ENCODE assay signal across 16 cellular contexts in genomic region chr1:22829001-22829989, GRCh38.
DNase-seq lines count a peak whose midpoint lies in the region; ATAC-seq, FAIRE-seq and TF ChIP-seq lines count a peak whose summit lies in the region.
"Had no signal": no experiment of that assay in that cellular context is flagged by ENCODE, and none has a peak within 500 bp of the region (broad histone marks: within the 10 kb centered on the region; RNA-seq: fewer than 3 reads in every experiment).

No MANE protein-coding gene starts in this region.

- H3K36me3 Mint-ChIP-seq in astrocyte (ENCODE audit: low read depth, unreplicated experiment), result no peaks in the 10 kb centered on the region
- H3K36me3 Mint-ChIP-seq: stimulated activated naive B cell treated with anti-CD40 and anti-IgM and Interleukin-4, amounts not matched to agents 10 μg/mL and 1 μg/mL and 100 μg/mL, for 72 hours had no signal

- H2AFZ ChIP-seq in astrocyte (ENCODE audit: low read depth, low read length), result no peak overlapping the region
- H2AFZ ChIP-seq in trophoblast cell (ENCODE audit: insufficient read depth, low read length, poor library complexity), result no peak overlapping the region

- no peak overlapping the region for H2BK120ac ChIP-seq in trophoblast cell (ENCODE audit: insufficient read depth, low read length, poor library complexity)

- H3K9me3 ChIP-seq in astrocyte (ENCODE audit: insufficient read depth, low read depth, low read length) (no peaks in the 10 kb centered on the region), trophoblast cell (ENCODE audit: insufficient read depth, low read depth, low read length) (no peaks in the 10 kb centered on the region)
- H3K9me3 ChIP-seq: gastroesophageal sphincter, left lung, pancreas had no signal

- H3K79me1 ChIP-seq in trophoblast cell (ENCODE audit: low read length), result peaks cover 16% of the 10 kb centered on the region

- no peaks in the 10 kb centered on the region for H3K27me3 Mint-ChIP-seq in astrocyte (ENCODE audit: low read depth, unreplicated experiment)

- no peak overlapping the region for H4K12ac ChIP-seq in trophoblast cell (ENCODE audit: low read depth, low read length)

- WGBS in trophoblast cell (ENCODE audit: extremely low coverage, insufficient coverage, insufficient read length), result no CpG with 5 or more reads among the region's 18 CpGs

- H3K4ac ChIP-seq in trophoblast cell (ENCODE audit: low read depth, low read length), result no peak overlapping the region

- no peak overlapping the region for H3K14ac ChIP-seq in trophoblast cell (ENCODE audit: low read length)

- peak overlapping the region; percentile 40 for H3K4me3 Mint-ChIP-seq in astrocyte (ENCODE audit: unreplicated experiment)
- H3K4me3 Mint-ChIP-seq: stimulated activated naive B cell treated with anti-CD40 and anti-IgM and Interleukin-4, amounts not matched to agents 10 μg/mL and 1 μg/mL and 100 μg/mL, for 72 hours had no signal

- H3K9me3 Mint-ChIP-seq in astrocyte (ENCODE audit: unreplicated experiment), result no peaks in the 10 kb centered on the region
- H3K9me3 Mint-ChIP-seq: stimulated activated naive B cell treated with anti-CD40 and anti-IgM and Interleukin-4, amounts not matched to agents 10 μg/mL and 1 μg/mL and 100 μg/mL, for 72 hours had no signal

- H3K4me3 ChIP-seq in astrocyte (ENCODE audit: insufficient read depth, low read depth, low read length) (no peak overlapping the region), trophoblast cell (ENCODE audit: low read depth, low read length) (no peak overlapping the region)
- H3K4me3 ChIP-seq: gastroesophageal sphincter, left lung, pancreas had no signal

- H3K9ac ChIP-seq in astrocyte (ENCODE audit: low read length) (no peak overlapping the region), trophoblast cell (ENCODE audit: low read length) (no peak overlapping the region)

- H3K18ac ChIP-seq in trophoblast cell (ENCODE audit: low read length), result no peak overlapping the region

- H2BK12ac ChIP-seq in trophoblast cell (ENCODE audit: low read length), result peak overlapping the region; percentile 7

- no peak overlapping the region for H2BK5ac ChIP-seq in trophoblast cell (ENCODE audit: low read depth, low read length, poor library complexity)

- no peak for FAIRE-seq in astrocyte (lab: Jason Lieb, UNC)
- FAIRE-seq: colon, pancreas had no signal

- H3K27ac ChIP-seq in astrocyte (ENCODE audit: low read depth, low read length) (no peak overlapping the region), trophoblast cell (ENCODE audit: low read depth, low read length) (no peak overlapping the region)
- H3K27ac ChIP-seq: gastroesophageal sphincter, left lung had no signal

- H3K4me2 ChIP-seq in astrocyte (ENCODE audit: low read length), result no peak overlapping the region
- no peak overlapping the region for H3K4me2 ChIP-seq in trophoblast cell (ENCODE audit: low read length)

- DNase-seq in GM03348 (ENCODE audit: low spot score), result peak; percentile 29
- peak; percentile 41 for DNase-seq in astrocyte (ENCODE audit: low read depth)
- peak; percentile 68 for DNase-seq in globus pallidus (ENCODE audit: low spot score)
- peak in 1 of 2 donors; percentile 37 for DNase-seq in trophoblast cell
- DNase-seq in NCI-H526 treated with DMSO at 0.1 percent for 48 hours (lab: John Stamatoyannopoulos, UW), result no peak
- no peak for DNase-seq in effector CD4-positive, alpha-beta T cell
- DNase-seq: activated CD8-positive, alpha-beta memory T cell treated with anti-CD3 and anti-CD28 coated beads for 24 hours; activated naive CD4-positive, alpha-beta T cell treated with Interleukin-2 at 50 U/mL for 16 hours; AML-193; left lung; stimulated activated naive B cell treated with anti-CD40 and anti-IgM and Interleukin-4, amounts not matched to agents 10 μg/mL and 1 μg/mL and 100 μg/mL, for 72 hours had no signal

- no peaks in the 10 kb centered on the region for H3K27me3 ChIP-seq in astrocyte (ENCODE audit: insufficient read depth, low read length)
- no peaks in the 10 kb centered on the region for H3K27me3 ChIP-seq in trophoblast cell (ENCODE audit: insufficient read depth, low read length)
- H3K27me3 ChIP-seq: pancreas had no signal

- H3K79me2 ChIP-seq in astrocyte (ENCODE audit: insufficient read depth, low read length) (peaks cover 4% of the 10 kb centered on the region), trophoblast cell (ENCODE audit: control insufficient read depth, insufficient read depth, low read length, poor library complexity) (peaks cover 4% of the 10 kb centered on the region)

- ATAC-seq in HG03135 (IDR thresholded peaks at IDR 0.05; ENCODE audit: unreplicated experiment) (no peak), HG02938 (IDR thresholded peaks at IDR 0.05; ENCODE audit: unreplicated experiment) (no peak)
- ATAC-seq: gastroesophageal sphincter; stimulated activated naive B cell treated with anti-CD40 and anti-IgM and Interleukin-4, amounts not matched to agents 10 μg/mL and 1 μg/mL and 100 μg/mL, for 72 hours had no signal

- H3K36me3 ChIP-seq in astrocyte (ENCODE audit: insufficient read depth, low read length) (no peaks in the 10 kb centered on the region), trophoblast cell (ENCODE audit: control insufficient read depth in 1 of 2, insufficient read depth in 2 of 2, low read length in 2 of 2) (no peaks in the 10 kb centered on the region)
- H3K36me3 ChIP-seq: gastroesophageal sphincter, left lung, pancreas had no signal

- TF ChIP-seq CTCF in astrocyte (IDR thresholded peaks at IDR 0.05; ENCODE audit: insufficient read depth, low read depth, low read length), result no peak

- no peak overlapping the region for H3K23ac ChIP-seq in trophoblast cell (ENCODE audit: low read length)

- peak overlapping the region; percentile 2 for H4K91ac ChIP-seq in trophoblast cell (ENCODE audit: low read depth, low read length)

- H4K20me1 ChIP-seq in astrocyte (ENCODE audit: insufficient read depth, low read length), result peaks cover 25% of the 10 kb centered on the region

- peaks cover 70% of the 10 kb centered on the region for H3K4me1 ChIP-seq in astrocyte (ENCODE audit: insufficient read depth, low read length)
- peaks cover 48 to 49% of the 10 kb centered on the region in 2 experiments for H3K4me1 ChIP-seq in trophoblast cell (ENCODE audit: control insufficient read depth in 1 of 2, insufficient read depth in 2 of 2, low read length in 2 of 2)

- H4K8ac ChIP-seq in trophoblast cell (ENCODE audit: low read depth, low read length), result no peak overlapping the region

- H3K27ac Mint-ChIP-seq in astrocyte (ENCODE audit: unreplicated experiment), result no peak overlapping the region
- H3K27ac Mint-ChIP-seq: stimulated activated naive B cell treated with anti-CD40 and anti-IgM and Interleukin-4, amounts not matched to agents 10 μg/mL and 1 μg/mL and 100 μg/mL, for 72 hours had no signal

- H3K4me1 Mint-ChIP-seq in astrocyte (ENCODE audit: low read depth, unreplicated experiment), result peaks cover 44% of the 10 kb centered on the region
- H3K4me1 Mint-ChIP-seq: stimulated activated naive B cell treated with anti-CD40 and anti-IgM and Interleukin-4, amounts not matched to agents 10 μg/mL and 1 μg/mL and 100 μg/mL, for 72 hours had no signal

- peak overlapping the region; percentile 3 for H2AK5ac ChIP-seq in trophoblast cell (ENCODE audit: low read length)

Comparison
In these comparisons a context has a peak if more than half of its experiments do, and no peak if none do; other contexts are left out.
1. DNase-seq: peak in GM03348 (single experiment), astrocyte (single experiment) and globus pallidus (single experiment); none in NCI-H526 treated with DMSO at 0.1 percent for 48 hours (single experiment) and effector CD4-positive, alpha-beta T cell (single experiment).